In genomic region chr17:77455878-77456234, GRCh38 we compare ENCODE assay signal across 1 cellular context.
TF ChIP-seq lines count a peak whose summit lies in the region.

No MANE protein-coding gene starts in this region.

TF ChIP-seq in HepG2, 621 proteins besides CTCF, POLR2A, EP300 and RAD21 (continued from another document):
- TF ChIP-seq E2F1 (CRISPR knock-in tag; IDR thresholded peaks at IDR 0.05), result no peak
- no peak for TF ChIP-seq MIER3 (CRISPR knock-in tag; IDR thresholded peaks at IDR 0.05; ENCODE audit: borderline replicate concordance)
- no peak for TF ChIP-seq ZBTB2 (CRISPR knock-in tag; IDR thresholded peaks at IDR 0.05; ENCODE audit: low read depth)
- no peak for TF ChIP-seq RFXANK (CRISPR knock-in tag; IDR thresholded peaks at IDR 0.05)
